8 cellular contexts compared by ENCODE assay signal in the genomic region with DNA sequence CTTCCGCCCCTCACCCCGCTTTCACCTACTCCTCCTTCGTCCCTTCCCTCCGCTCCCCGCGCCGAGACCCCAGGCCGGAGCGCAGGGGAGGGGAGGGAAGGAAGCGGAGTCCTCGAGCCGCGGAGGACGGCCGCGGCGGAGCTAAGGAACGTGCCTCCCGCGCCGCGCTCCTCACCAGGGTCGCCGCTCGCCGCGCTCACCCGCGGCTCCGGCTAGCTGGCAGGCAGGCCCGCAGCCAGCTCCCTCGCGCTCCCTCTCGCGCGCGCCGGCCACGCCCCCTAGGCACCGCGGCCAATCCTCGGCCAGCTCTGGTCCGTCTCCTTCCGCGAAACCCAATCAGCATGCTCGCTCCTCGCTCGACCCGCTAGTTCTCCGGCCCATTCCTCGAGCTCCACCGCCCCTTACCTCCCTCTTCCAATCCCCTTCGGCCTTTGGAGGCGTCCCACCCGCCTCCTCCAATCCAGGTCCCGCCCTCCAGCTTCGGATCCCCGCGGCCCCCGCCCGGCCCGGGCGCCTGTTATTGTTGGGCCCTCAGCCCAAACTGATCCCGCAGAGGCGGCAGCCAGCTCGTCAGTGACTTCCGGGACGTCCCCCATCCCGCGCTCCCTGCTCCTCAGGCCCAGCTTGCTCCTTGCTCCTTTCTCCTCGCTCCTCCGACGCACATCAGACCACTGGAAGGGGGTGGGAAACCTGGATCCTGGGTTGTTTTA. TPM values are rescaled to one million over a fixed set of nuclear protein-coding genes. Genes with fewer than 3 reads are reported as not detected.
DNase-seq lines count a peak whose midpoint lies in the region; ATAC-seq and TF ChIP-seq lines count a peak whose summit lies in the region.

A gene with protein sequence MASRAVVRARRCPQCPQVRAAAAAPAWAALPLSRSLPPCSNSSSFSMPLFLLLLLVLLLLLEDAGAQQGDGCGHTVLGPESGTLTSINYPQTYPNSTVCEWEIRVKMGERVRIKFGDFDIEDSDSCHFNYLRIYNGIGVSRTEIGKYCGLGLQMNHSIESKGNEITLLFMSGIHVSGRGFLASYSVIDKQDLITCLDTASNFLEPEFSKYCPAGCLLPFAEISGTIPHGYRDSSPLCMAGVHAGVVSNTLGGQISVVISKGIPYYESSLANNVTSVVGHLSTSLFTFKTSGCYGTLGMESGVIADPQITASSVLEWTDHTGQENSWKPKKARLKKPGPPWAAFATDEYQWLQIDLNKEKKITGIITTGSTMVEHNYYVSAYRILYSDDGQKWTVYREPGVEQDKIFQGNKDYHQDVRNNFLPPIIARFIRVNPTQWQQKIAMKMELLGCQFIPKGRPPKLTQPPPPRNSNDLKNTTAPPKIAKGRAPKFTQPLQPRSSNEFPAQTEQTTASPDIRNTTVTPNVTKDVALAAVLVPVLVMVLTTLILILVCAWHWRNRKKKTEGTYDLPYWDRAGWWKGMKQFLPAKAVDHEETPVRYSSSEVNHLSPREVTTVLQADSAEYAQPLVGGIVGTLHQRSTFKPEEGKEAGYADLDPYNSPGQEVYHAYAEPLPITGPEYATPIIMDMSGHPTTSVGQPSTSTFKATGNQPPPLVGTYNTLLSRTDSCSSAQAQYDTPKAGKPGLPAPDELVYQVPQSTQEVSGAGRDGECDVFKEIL (minus strand): TSS at position 231 of the 710 bp plus-strand sequence. CDS start 369 bp downstream, outside the sequence.

- peak within 1 kb of the TSS; percentile 44 to 96 (median 86) for H3K27ac Mint-ChIP-seq in naive thymus-derived CD4-positive, alpha-beta T cell
- H3K27ac Mint-ChIP-seq in stimulated activated memory B cell treated with anti-CD40 and anti-IgM and Interleukin-4, amounts not matched to agents 10 μg/mL and 1 μg/mL and 100 μg/mL, for 72 hours, result peak within 1 kb of the TSS; percentile 76

- H3K4me3 ChIP-seq in fibroblast of mammary gland (ENCODE audit: control insufficient read depth, low read depth, low read length), result peak within 1 kb of the TSS; percentile 89
- H3K4me3 ChIP-seq in naive thymus-derived CD4-positive, alpha-beta T cell (ENCODE audit: low read length), result peak within 1 kb of the TSS; percentile 86

- peak; percentile 97 for DNase-seq in DMS79 treated with DMSO at 0.1 percent for 48 hours (lab: John Stamatoyannopoulos, UW)
- DNase-seq in RWPE1 (ENCODE audit: low spot score), result peak; percentile 98
- DNase-seq in activated effector memory CD4-positive, alpha-beta T cell treated with Interleukin-2 at 50 U/mL for 16 hours, result peak; percentile 79
- peak; percentile 99 for DNase-seq in fibroblast of mammary gland (ENCODE audit: low read depth)
- peak; percentile 90 to 96 (median 94) for DNase-seq in naive thymus-derived CD4-positive, alpha-beta T cell

- no peaks in the 10 kb centered on the region for H3K36me3 ChIP-seq in KOPT-K1 (ENCODE audit: insufficient read depth, low read length)
- no peaks in the 10 kb centered on the region for H3K36me3 ChIP-seq in naive thymus-derived CD4-positive, alpha-beta T cell (ENCODE audit: control insufficient read depth in 2 of 3, insufficient read depth in 3 of 3, low read length in 3 of 3)

- no peaks in the 10 kb centered on the region for H3K9me3 ChIP-seq in KOPT-K1 (ENCODE audit: insufficient read depth, low read length, poor library complexity, severe bottlenecking)
- H3K9me3 ChIP-seq in naive thymus-derived CD4-positive, alpha-beta T cell (ENCODE audit: control insufficient read depth in 2 of 3, low read length in 3 of 3), result no peaks in the 10 kb centered on the region

- H3K4me1 ChIP-seq in naive thymus-derived CD4-positive, alpha-beta T cell (ENCODE audit: control insufficient read depth in 2 of 2, insufficient read depth in 2 of 2, low read length in 2 of 2), result peaks cover 5% of the 10 kb centered on the region in 2 donors

- H3K27me3 Mint-ChIP-seq in naive thymus-derived CD4-positive, alpha-beta T cell, result peaks cover 0 to 30% (median 7%) of the 10 kb centered on the region in 5 donors
- H3K27me3 Mint-ChIP-seq in stimulated activated memory B cell treated with anti-CD40 and anti-IgM and Interleukin-4, amounts not matched to agents 10 μg/mL and 1 μg/mL and 100 μg/mL, for 72 hours, result peaks cover 24% of the 10 kb centered on the region

- peak within 1 kb of the TSS; percentile 89 to 97 (median 94) for H3K4me3 Mint-ChIP-seq in naive thymus-derived CD4-positive, alpha-beta T cell
- H3K4me3 Mint-ChIP-seq in stimulated activated memory B cell treated with anti-CD40 and anti-IgM and Interleukin-4, amounts not matched to agents 10 μg/mL and 1 μg/mL and 100 μg/mL, for 72 hours, result peak within 1 kb of the TSS; percentile 90

- H3K36me3 Mint-ChIP-seq in naive thymus-derived CD4-positive, alpha-beta T cell, result no peaks in the 10 kb centered on the region
- H3K36me3 Mint-ChIP-seq in stimulated activated memory B cell treated with anti-CD40 and anti-IgM and Interleukin-4, amounts not matched to agents 10 μg/mL and 1 μg/mL and 100 μg/mL, for 72 hours, result no peaks in the 10 kb centered on the region

- peak; percentile 99 for ATAC-seq in GM21825 (IDR thresholded peaks at IDR 0.05; ENCODE audit: unreplicated experiment)
- ATAC-seq in naive thymus-derived CD4-positive, alpha-beta T cell, result peak; percentile 99
- ATAC-seq in stimulated activated memory B cell treated with anti-CD40 and anti-IgM and Interleukin-4, amounts not matched to agents 10 μg/mL and 1 μg/mL and 100 μg/mL, for 72 hours, result peak; percentile 99

- H3K4me1 Mint-ChIP-seq in naive thymus-derived CD4-positive, alpha-beta T cell, result peaks cover 14 to 27% (median 22%) of the 10 kb centered on the region in 7 donors
- H3K4me1 Mint-ChIP-seq in stimulated activated memory B cell treated with anti-CD40 and anti-IgM and Interleukin-4, amounts not matched to agents 10 μg/mL and 1 μg/mL and 100 μg/mL, for 72 hours, result peaks cover 7% of the 10 kb centered on the region

- POLR2A ChIA-PET in RWPE1 (lab: Yijun Ruan, JAX; ENCODE audit: low non-redundant PET), result interaction anchor here (0.8 kb wide), 1 partner anchor 1101 kb away, joined by 6 read pairs; no protein-coding TSS in a partner anchor
- POLR2A ChIA-PET in naive thymus-derived CD4-positive, alpha-beta T cell (lab: Charles Lee), result interaction anchor here (0.9 to 1.4 kb wide), 5 partner anchors 310 to 1500 kb away, joined by 3 to 5 read pairs (median 3); a partner anchor contains a TSS

- CTCF ChIA-PET in RWPE1 (lab: Yijun Ruan, JAX), result interaction anchor here (0.5 to 0.7 kb wide), 3 partner anchors 92 to 933 kb away, joined by 3 to 5 read pairs (median 3); no protein-coding TSS in a partner anchor
- CTCF ChIA-PET in naive thymus-derived CD4-positive, alpha-beta T cell (lab: Charles Lee), result interaction anchor here (0.7 to 0.9 kb wide), 2 partner anchors 46 to 85 kb away, joined by 3 to 5 read pairs; no protein-coding TSS in a partner anchor

- peaks cover 0 to 1% (median 0%) of the 10 kb centered on the region in 11 donors for H3K9me3 Mint-ChIP-seq in naive thymus-derived CD4-positive, alpha-beta T cell
- no peaks in the 10 kb centered on the region for H3K9me3 Mint-ChIP-seq in stimulated activated memory B cell treated with anti-CD40 and anti-IgM and Interleukin-4, amounts not matched to agents 10 μg/mL and 1 μg/mL and 100 μg/mL, for 72 hours

- intact Hi-C loops in naive thymus-derived CD4-positive, alpha-beta T cell (cut with micrococcal nuclease), result loop anchor here (1.0 to 10.0 kb wide), 15 partner anchors 84 to 1499 kb away; a partner anchor contains a TSS

- TF ChIP-seq CTCF in RWPE1 (conservative IDR thresholded peaks at IDR 0.05; ENCODE audit: low read depth) (no peak), fibroblast of mammary gland (conservative IDR thresholded peaks at IDR 0.05; ENCODE audit: control insufficient read depth, insufficient read depth, low read depth, low read length) (no peak)

- H3K27me3 ChIP-seq in naive thymus-derived CD4-positive, alpha-beta T cell (ENCODE audit: control insufficient read depth in 2 of 2, insufficient read depth in 2 of 2, low read length in 2 of 2), result no peaks in the 10 kb centered on the region

- H3K27ac ChIP-seq in KOPT-K1 (ENCODE audit: low read depth, low read length, poor library complexity, severe bottlenecking), result peak within 1 kb of the TSS; percentile 59
- peak within 1 kb of the TSS; percentile 92 for H3K27ac ChIP-seq in RWPE1
- H3K27ac ChIP-seq in naive thymus-derived CD4-positive, alpha-beta T cell (ENCODE audit: low read depth, low read length), result peak within 1 kb of the TSS; percentile 78

RNA-seq across cellular contexts. Expression of the gene that starts here (rescaled TPM):
- 1 to 10 TPM; 1.9 to 4.7 (median 2.9) TPM for total RNA-seq in naive thymus-derived CD4-positive, alpha-beta T cell
- 1 to 10 TPM; 2.4 to 3.8 TPM for polyA plus RNA-seq in naive thymus-derived CD4-positive, alpha-beta T cell

Comparison
In these comparisons a context has a peak if more than half of its experiments do, and no peak if none do; other contexts are left out.
1. Peak in every context shown above with its lines: DNase-seq, ATAC-seq, H3K4me3 ChIP-seq and H3K27ac ChIP-seq.